ENCODE assay signal across 8 cellular contexts in the genomic region with DNA sequence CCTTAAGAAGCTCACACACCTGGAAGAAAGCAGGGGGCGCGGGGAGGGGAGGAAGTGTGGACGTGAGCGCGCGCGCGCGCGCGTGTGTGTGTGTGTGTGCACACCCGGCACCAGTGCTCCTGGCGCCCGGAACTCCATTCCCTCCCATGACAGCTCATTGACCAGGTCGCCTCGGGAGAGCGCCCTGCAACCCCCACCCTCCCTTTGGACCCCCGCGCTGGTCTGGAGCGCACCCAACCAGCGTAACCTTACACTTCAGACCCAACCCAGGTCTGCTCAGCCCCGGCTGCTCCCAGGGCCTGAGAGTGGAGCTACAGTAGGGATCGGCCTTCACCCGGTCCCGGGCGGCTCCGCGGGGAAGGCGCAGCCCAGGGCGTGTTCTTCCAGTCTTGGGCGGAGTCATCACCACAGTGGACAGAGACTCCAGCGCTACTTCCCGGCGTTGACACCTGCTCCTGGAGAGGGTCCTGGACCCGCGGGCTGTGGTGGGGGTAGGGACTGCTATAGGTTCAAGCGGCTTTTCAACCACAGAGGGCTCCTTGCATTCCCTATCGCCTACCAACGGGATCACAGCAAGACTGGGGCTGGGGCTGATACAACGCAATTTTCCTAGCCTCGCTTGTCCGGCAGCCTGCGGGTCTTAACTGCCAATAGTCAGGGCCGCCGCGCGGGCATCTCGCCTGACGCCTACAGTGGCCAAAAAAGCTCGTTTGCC. TPM values are rescaled to one million over a fixed set of nuclear protein-coding genes. Genes with fewer than 3 reads are reported as not detected.
DNase-seq lines count a peak whose midpoint lies in the region; ATAC-seq and TF ChIP-seq lines count a peak whose summit lies in the region.

No MANE protein-coding gene starts in this region.

- H3K9me3 ChIP-seq in tibial nerve: no peaks in the 10 kb centered on the region

- peak overlapping the region in 1 of 4 donors; percentile 76 for H3K27ac ChIP-seq in tibial nerve

- peaks cover 7% of the 10 kb centered on the region for H3K4me1 Mint-ChIP-seq in activated CD4-positive, alpha-beta T cell treated with anti-CD3 and anti-CD28 coated beads, Interleukin-2, amount 10 ng/mL, durations not matched to agents 7 days and 5 days
- H3K4me1 Mint-ChIP-seq in chondrocyte (ENCODE audit: low read depth) (peaks cover 54% of the 10 kb centered on the region), memory B cell (no peaks in the 10 kb centered on the region)

- H3K9me3 Mint-ChIP-seq in activated CD4-positive, alpha-beta T cell treated with anti-CD3 and anti-CD28 coated beads, Interleukin-2, amount 10 ng/mL, durations not matched to agents 7 days and 5 days: no peaks in the 10 kb centered on the region
- H3K9me3 Mint-ChIP-seq in chondrocyte (ENCODE audit: low read depth): no peaks in the 10 kb centered on the region
- no peaks in the 10 kb centered on the region for H3K9me3 Mint-ChIP-seq in memory B cell

- no peaks in the 10 kb centered on the region for H3K36me3 Mint-ChIP-seq in activated CD4-positive, alpha-beta T cell treated with anti-CD3 and anti-CD28 coated beads, Interleukin-2, amount 10 ng/mL, durations not matched to agents 7 days and 5 days (ENCODE audit: low read depth)
- H3K36me3 Mint-ChIP-seq in chondrocyte (ENCODE audit: low read depth): peaks cover 1% of the 10 kb centered on the region
- H3K36me3 Mint-ChIP-seq in memory B cell: no peaks in the 10 kb centered on the region

- H3K4me1 ChIP-seq in tibial nerve: peaks cover 0 to 58% (median 11%) of the 10 kb centered on the region in 4 donors

- no peak overlapping the region for H3K27ac Mint-ChIP-seq in activated CD4-positive, alpha-beta T cell treated with anti-CD3 and anti-CD28 coated beads, Interleukin-2, amount 10 ng/mL, durations not matched to agents 7 days and 5 days
- H3K27ac Mint-ChIP-seq in chondrocyte (ENCODE audit: unreplicated experiment): no peak overlapping the region
- H3K27ac Mint-ChIP-seq in memory B cell: no peak overlapping the region

- H3K36me3 ChIP-seq in tibial nerve: no peaks in the 10 kb centered on the region

- no peak for TF ChIP-seq EP300 in tibial nerve (IDR thresholded peaks at IDR 0.05)

- H3K27me3 ChIP-seq in tibial nerve: peaks cover 0 to 3% of the 10 kb centered on the region in 2 donors

- peak overlapping the region; percentile 74 for H3K4me3 Mint-ChIP-seq in activated CD4-positive, alpha-beta T cell treated with anti-CD3 and anti-CD28 coated beads, Interleukin-2, amount 10 ng/mL, durations not matched to agents 7 days and 5 days
- H3K4me3 Mint-ChIP-seq in chondrocyte (ENCODE audit: unreplicated experiment) (peak overlapping the region; percentile 91), memory B cell (peak overlapping the region; percentile 73)

- POLR2A ChIA-PET in activated CD4-positive, alpha-beta T cell treated with anti-CD3 and anti-CD28 coated beads, Interleukin-2, amount 10 ng/mL, durations not matched to agents 7 days and 5 days (lab: Charles Lee): no interaction called here

- TF ChIP-seq CTCF in chondrocyte (IDR thresholded peaks at IDR 0.05) (no peak), tibial nerve (IDR thresholded peaks at IDR 0.05) (no peak)

- ATAC-seq in memory B cell (ENCODE audit: low read depth): no peak

- H3K27me3 Mint-ChIP-seq in activated CD4-positive, alpha-beta T cell treated with anti-CD3 and anti-CD28 coated beads, Interleukin-2, amount 10 ng/mL, durations not matched to agents 7 days and 5 days: peaks cover 60% of the 10 kb centered on the region
- H3K27me3 Mint-ChIP-seq in chondrocyte (ENCODE audit: low read depth) (no peaks in the 10 kb centered on the region), memory B cell (peaks cover 18% of the 10 kb centered on the region)

- WGBS in tibial nerve, 2 donors: 7 to 10% methylated on average over 9 to 35 of the region's 50 CpGs

- peak; percentile 6 for DNase-seq in activated CD4-positive, alpha-beta T cell treated with anti-CD3 and anti-CD28 coated beads, Interleukin-2, amount 10 ng/mL, durations not matched to agents 7 days and 5 days
- DNase-seq in activated CD4-positive, alpha-beta T cell treated with anti-CD3 and anti-CD28 coated beads, Interleukin-2, amount 50 U/mL, for 1 hour: no peak
- peak; percentile 54 for DNase-seq in NCI-H526 treated with DMSO at 0.1 percent for 48 hours (lab: John Stamatoyannopoulos, UW)
- DNase-seq in chondrocyte (ENCODE audit: low spot score): no peak
- no peak for DNase-seq in memory B cell (ENCODE audit: low spot score in 2 of 2)
- no peak for DNase-seq in tibial nerve (ENCODE audit: low spot score in 2 of 2)
- DNase-seq in NCI-H446 treated with DMSO at 0.1 percent for 48 hours (lab: John Stamatoyannopoulos, UW): no peak
- DNase-seq in mesenteric fat pad (ENCODE audit: low spot score): no peak

- peak overlapping the region; percentile 53 to 70 (median 60) for H3K4me3 ChIP-seq in tibial nerve

- CTCF ChIA-PET in activated CD4-positive, alpha-beta T cell treated with anti-CD3 and anti-CD28 coated beads, Interleukin-2, amount 10 ng/mL, durations not matched to agents 7 days and 5 days (lab: Charles Lee): interaction anchor here (1.0 to 1.6 kb wide), 2 partner anchors 9 to 14 kb away, joined by 3 to 4 read pairs; no protein-coding TSS in a partner anchor

- TF ChIP-seq POLR2A in tibial nerve (IDR thresholded peaks at IDR 0.05): no peak

RNA-seq across cellular contexts. Expression of gene GALNT18, which starts 1.4 kb away (rescaled TPM):
- under 1 TPM; 0.69 to 0.71 TPM for total RNA-seq in activated CD4-positive, alpha-beta T cell treated with anti-CD3 and anti-CD28 coated beads, Interleukin-2, amount 10 ng/mL, durations not matched to agents 7 days and 5 days
- total RNA-seq in chondrocyte (35.9 to 38.4 TPM (median 36.4 TPM) in 3 replicates), tibial nerve (10 to 100 TPM; 11.3 to 32.4 (median 23.9) TPM), mesenteric fat pad (12.6 TPM)

Comparison
In these comparisons a context has a peak if more than half of its experiments do, and no peak if none do; other contexts are left out.
1. DNase-seq: peak in activated CD4-positive, alpha-beta T cell treated with anti-CD3 and anti-CD28 coated beads, Interleukin-2, amount 10 ng/mL, durations not matched to agents 7 days and 5 days (single experiment) and NCI-H526 treated with DMSO at 0.1 percent for 48 hours (single experiment); none in activated CD4-positive, alpha-beta T cell treated with anti-CD3 and anti-CD28 coated beads, Interleukin-2, amount 50 U/mL, for 1 hour (single experiment), chondrocyte (single experiment), memory B cell (0 of 2), tibial nerve (0 of 2), NCI-H446 treated with DMSO at 0.1 percent for 48 hours (single experiment) and mesenteric fat pad (single experiment).
2. Peak in every context shown above with its lines, with median percentiles within 50 percentile points of each other: H3K4me3 Mint-ChIP-seq.